In the genomic region with DNA sequence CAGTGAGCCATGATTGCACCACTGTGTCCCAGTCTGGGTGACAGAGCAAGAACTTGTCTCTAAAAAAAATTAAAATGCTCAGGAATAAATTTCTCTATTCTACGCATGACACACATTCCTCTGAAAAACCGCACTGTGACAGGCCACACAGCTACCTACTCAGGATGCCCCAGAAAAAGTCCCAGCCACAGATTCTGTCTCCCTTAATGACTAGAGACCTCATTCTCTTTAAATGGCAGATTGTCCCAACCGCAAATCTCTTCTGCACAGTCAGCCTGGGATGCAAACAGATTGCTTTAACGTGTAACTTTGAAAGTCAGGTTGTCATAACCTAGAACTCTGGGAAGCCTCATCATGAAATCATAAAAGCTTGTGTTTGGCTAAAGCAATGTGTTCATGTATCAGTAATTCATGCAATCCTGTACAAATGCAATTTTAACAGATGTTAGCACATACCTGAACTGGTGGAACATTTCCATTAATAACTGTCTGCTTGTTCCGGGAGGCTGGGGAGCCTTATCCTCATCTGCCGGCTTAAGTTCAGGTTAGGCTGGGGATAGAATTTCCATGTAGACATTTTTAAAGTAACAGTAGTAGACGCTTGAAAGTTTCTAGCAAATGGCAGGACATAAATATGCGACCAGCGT, we compare ENCODE assay signal across 16 cellular contexts.
A peak's percentile ranks its signal among the peaks of the same experiment; 100 is the strongest.
DNase-seq lines count a peak whose midpoint lies in the region; ATAC-seq and TF ChIP-seq lines count a peak whose summit lies in the region.
"Had no signal": no experiment of that assay in that cellular context is flagged by ENCODE, and none has a peak within 500 bp of the region (broad histone marks: within the 10 kb centered on the region; RNA-seq: fewer than 3 reads in every experiment).

No MANE protein-coding gene starts in this region.

- H3K9me3 Mint-ChIP-seq in nephron = peaks cover 2% of the 10 kb centered on the region
- H3K9me3 Mint-ChIP-seq: HFFc6 had no signal

- no peaks in the 10 kb centered on the region for H3K36me3 Mint-ChIP-seq in nephron (ENCODE audit: low read depth)
- H3K36me3 Mint-ChIP-seq: IgD-negative memory B cell had no signal

- TF ChIP-seq CTCF in GM12864 (IDR thresholded peaks at IDR 0.05; ENCODE audit: low read depth, low read length, missing control alignments) = no peak
- no peak for TF ChIP-seq CTCF in nephron (IDR thresholded peaks at IDR 0.05; ENCODE audit: unreplicated experiment in 3 of 3)

- no peak overlapping the region for H3K4me3 ChIP-seq in GM12864 (ENCODE audit: low read depth, low read length)
- H3K4me3 ChIP-seq: BLaER1 had no signal

- ATAC-seq in HG02610 (IDR thresholded peaks at IDR 0.05; ENCODE audit: unreplicated experiment) (peak; percentile 60), HG02571 (IDR thresholded peaks at IDR 0.05; ENCODE audit: unreplicated experiment) (no peak)

- DNase-seq in DMS 273 (lab: John Stamatoyannopoulos, UW; ENCODE audit: unreplicated experiment) (peak; percentile 15), DMS 273 treated with DMSO at 0.1 percent for 48 hours (lab: John Stamatoyannopoulos, UW) (no peak), GM12864 (ENCODE audit: low read depth) (peak; percentile 56), hippocampal formation (lab: John Stamatoyannopoulos, UW) (no peak), AG08396 (ENCODE audit: low spot score) (no peak)
- DNase-seq: DMS153, EL, HFFc6, NCI-H1930, NCI-H2171, NCI-H510A had no signal

- H3K4me3 Mint-ChIP-seq in nephron = peak overlapping the region in 1 of 3 experiments; percentile 20
- H3K4me3 Mint-ChIP-seq: HFFc6, IgD-negative memory B cell had no signal

- peaks cover 28% of the 10 kb centered on the region for H3K27me3 Mint-ChIP-seq in nephron (ENCODE audit: low read depth)

- H3K27ac Mint-ChIP-seq in nephron = peak overlapping the region; percentile 51 to 63 (median 53)
- H3K27ac Mint-ChIP-seq: HFFc6, IgD-negative memory B cell had no signal

- H3K4me1 Mint-ChIP-seq in nephron = peaks cover 65% of the 10 kb centered on the region

Comparison
In these comparisons a context has a peak if more than half of its experiments do, and no peak if none do; other contexts are left out.
1. DNase-seq: peak in DMS 273 (single experiment) and GM12864 (single experiment); none in DMS 273 treated with DMSO at 0.1 percent for 48 hours (single experiment), hippocampal formation (0 of 2) and AG08396 (single experiment).